In genomic region chr10:133399123-133399601, GRCh38 we compare ENCODE assay signal across 1 cellular context.
TF ChIP-seq lines count a peak whose summit lies in the region.

No MANE protein-coding gene starts in this region.

TF ChIP-seq in HepG2, 621 proteins besides CTCF, POLR2A, EP300 and RAD21:
- TF ChIP-seq ZNF431 (CRISPR knock-in tag; IDR thresholded peaks at IDR 0.05; ENCODE audit: borderline replicate concordance, low read depth) (no peak), RBFOX2 (IDR thresholded peaks at IDR 0.05; ENCODE audit: low read depth, low read length) (0 out of 2 replicates have a peak, but pooled peaks have one; percentile 32), DZIP1 (CRISPR knock-in tag; IDR thresholded peaks at IDR 0.05) (no peak), STAG1 (CRISPR knock-in tag; IDR thresholded peaks at IDR 0.05) (no peak), AGO2 (optimal IDR thresholded peaks at IDR 0.05; ENCODE audit: low read depth, low read length) (peak; percentile 38), ZNF12 (CRISPR knock-in tag; IDR thresholded peaks at IDR 0.05) (no peak), CSRNP1 (CRISPR knock-in tag; IDR thresholded peaks at IDR 0.05) (no peak)
